In the genomic region with DNA sequence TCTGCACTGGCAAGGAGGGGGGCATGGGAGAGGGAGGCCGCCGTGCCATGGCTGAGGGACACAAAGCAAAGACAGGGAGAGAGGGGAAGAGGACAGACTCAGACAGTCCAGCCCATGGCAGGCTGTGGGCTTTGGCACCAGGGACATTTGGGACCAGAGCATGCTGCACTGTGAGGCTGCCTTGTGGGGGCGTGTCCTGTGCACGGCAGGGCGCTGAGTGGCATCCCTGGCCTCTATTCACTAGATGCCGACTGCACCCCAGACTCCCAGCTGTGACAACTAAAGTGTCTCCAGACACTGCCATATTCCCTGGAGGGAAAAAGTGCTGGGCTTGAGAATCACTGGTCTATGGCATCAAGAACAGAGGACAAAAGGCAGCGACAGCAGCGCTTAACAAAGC, we compare ENCODE assay signal across 21 cellular contexts. TPM values are rescaled to one million over a fixed set of nuclear protein-coding genes. Genes with fewer than 3 reads are reported as not detected.
DNase-seq lines count a peak whose midpoint lies in the region; ATAC-seq and TF ChIP-seq lines count a peak whose summit lies in the region.
"Had no signal": no experiment of that assay in that cellular context is flagged by ENCODE, and none has a peak within 500 bp of the region (broad histone marks: within the 10 kb centered on the region; RNA-seq: fewer than 3 reads in every experiment).

No MANE protein-coding gene starts in this region.

- peaks cover 39 to 98% (median 88%) of the 10 kb centered on the region in 10 experiments for H3K4me1 ChIP-seq in BLaER1 treated with 17β-estradiol and CSF1 and Interleukin-3, amounts not matched to agents 10 nM and 100 nM
- peaks cover 4% of the 10 kb centered on the region for H3K4me1 ChIP-seq in HEK293 (ENCODE audit: control insufficient read depth, insufficient read depth, low read length)
- H3K4me1 ChIP-seq in psoas muscle = no peaks in the 10 kb centered on the region

- peaks cover 40% of the 10 kb centered on the region for H3K4me1 Mint-ChIP-seq in WTC11

- POLR2A ChIA-PET in HEK293 (lab: Yijun Ruan, JAX) = no interaction called here
- POLR2A ChIA-PET in WTC11 (lab: Charles Lee) = no interaction called here

- H3K9ac ChIP-seq in BLaER1 treated with 17β-estradiol and CSF1 and Interleukin-3, amounts not matched to agents 10 nM and 100 nM = peak overlapping the region in 3 of 11 experiments; percentile 11 to 56 (median 42); a peak in 5 of 22 replicates
- H3K9ac ChIP-seq: KMS-11, SK-N-SH had no signal

- H3K36me3 Mint-ChIP-seq in WTC11 = peaks cover 7% of the 10 kb centered on the region

- no peaks in the 10 kb centered on the region for H3K9me3 Mint-ChIP-seq in WTC11
- H3K9me3 Mint-ChIP-seq: CD4-positive, alpha-beta T cell had no signal

- peak overlapping the region; percentile 62 for H3K27ac Mint-ChIP-seq in WTC11
- H3K27ac Mint-ChIP-seq: CD4-positive, alpha-beta T cell had no signal

- H3K4me3 ChIP-seq in BLaER1 treated with 17β-estradiol and CSF1 and Interleukin-3, amounts not matched to agents 10 nM and 100 nM = peak overlapping the region in 2 of 10 experiments; percentile 5 to 12; a peak in 2 of 20 replicates
- no peak overlapping the region for H3K4me3 ChIP-seq in HEK293 (ENCODE audit: low read depth, low read length)
- H3K4me3 ChIP-seq in psoas muscle = no peak overlapping the region
- H3K4me3 ChIP-seq: PC-9 had no signal

- in situ Hi-C loops in GM13976 (cut with MboI; ENCODE audit: low sequenced_read_pairs, unreplicated experiment) = no loop called here

- peaks cover 0 to 34% (median 5%) of the 10 kb centered on the region in 11 experiments; a peak in 5 of 22 replicates for H4K20me1 ChIP-seq in BLaER1 treated with 17β-estradiol and CSF1 and Interleukin-3, amounts not matched to agents 10 nM and 100 nM

- TF ChIP-seq CTCF in HEK293 (tag by site-specific recombination; IDR thresholded peaks at IDR 0.05) = no peak
- no peak for TF ChIP-seq CTCF in WTC11 (IDR thresholded peaks at IDR 0.05)
- TF ChIP-seq CTCF in omental fat pad (IDR thresholded peaks at IDR 0.05) = no peak
- TF ChIP-seq CTCF in GM13976 (IDR thresholded peaks at IDR 0.05; ENCODE audit: borderline replicate concordance, control extremely low read depth, extremely low read depth, insufficient read depth, missing control alignments) = no peak
- no peak for TF ChIP-seq CTCF in psoas muscle (IDR thresholded peaks at IDR 0.05)

- intact Hi-C loops in psoas muscle (cut with DNase I) = no loop called here

- 83 to 93% (median 84%) methylated on average over 8 of the region's 8 CpGs for WGBS in psoas muscle, 3 donors

- H3K27me3 ChIP-seq in BLaER1 treated with 17β-estradiol and CSF1 and Interleukin-3, amounts not matched to agents 10 nM and 100 nM = peaks cover 0 to 37% (median 0%) of the 10 kb centered on the region in 11 experiments; a peak in 7 of 22 replicates
- H3K27me3 ChIP-seq in psoas muscle (ENCODE audit: insufficient read depth in 3 of 3, low read length in 2 of 3) = no peaks in the 10 kb centered on the region

- H3K4me2 ChIP-seq in BLaER1 treated with 17β-estradiol and CSF1 and Interleukin-3, amounts not matched to agents 10 nM and 100 nM = peak overlapping the region in 10 of 11 experiments; percentile 18 to 95 (median 84); a peak in 19 of 22 replicates
- H3K4me2 ChIP-seq: KMS-11, PC-9, SK-N-SH had no signal

- no peak overlapping the region; the same call in 1 of the 2 replicates for H3K4me3 Mint-ChIP-seq in WTC11
- H3K4me3 Mint-ChIP-seq: CD4-positive, alpha-beta T cell had no signal

- no peaks in the 10 kb centered on the region for H3K27me3 Mint-ChIP-seq in WTC11 (ENCODE audit: low read depth)
- H3K27me3 Mint-ChIP-seq: CD4-positive, alpha-beta T cell had no signal

- H3K9me3 ChIP-seq in BLaER1 treated with 17β-estradiol and CSF1 and Interleukin-3, amounts not matched to agents 10 nM and 100 nM (replicated peaks in 1 of 11) = no peaks in the 10 kb centered on the region
- H3K9me3 ChIP-seq in HEK293 (ENCODE audit: control insufficient read depth, insufficient read depth, low read depth, low read length) = no peaks in the 10 kb centered on the region
- no peaks in the 10 kb centered on the region for H3K9me3 ChIP-seq in psoas muscle
- H3K9me3 ChIP-seq: SK-N-SH had no signal

- DNase-seq in WTC11 (ENCODE audit: low spot score) (peak; percentile 31), omental fat pad (ENCODE audit: low spot score) (no peak), GM13976 (ENCODE audit: low spot score) (no peak), SKM-1 (lab: John Stamatoyannopoulos, UW; ENCODE audit: unreplicated experiment) (no peak), psoas muscle (no peak)
- DNase-seq: AML-193; CD4-positive, alpha-beta T cell; DMS79; HCEC 1CT; NCI-H1105 treated with DMSO at 0.1 percent for 48 hours; NCI-H2029; NCI-H446; NCI-H774; PC-9; SK-N-SH had no signal

- H3K36me3 ChIP-seq in BLaER1 treated with 17β-estradiol and CSF1 and Interleukin-3, amounts not matched to agents 10 nM and 100 nM = peaks cover 0 to 13% (median 0%) of the 10 kb centered on the region in 11 experiments; a peak in 4 of 22 replicates
- H3K36me3 ChIP-seq in HEK293 (ENCODE audit: control insufficient read depth in 2 of 2, insufficient read depth in 1 of 2, low read length in 2 of 2) (peaks cover 0 to 5% of the 10 kb centered on the region in 2 experiments; a peak in 1 of 3 replicates), psoas muscle (ENCODE audit: insufficient read depth in 1 of 2, low read depth in 1 of 2) (peaks cover 0 to 20% of the 10 kb centered on the region in 2 donors)

- peak overlapping the region in 2 of 11 experiments; percentile 8 to 19; a peak in 1 of 22 replicates for H3K27ac ChIP-seq in BLaER1 treated with 17β-estradiol and CSF1 and Interleukin-3, amounts not matched to agents 10 nM and 100 nM
- H3K27ac ChIP-seq in HEK293 (ENCODE audit: extremely low read depth, low read depth, low read length) (no peak overlapping the region), psoas muscle (no peak overlapping the region)
- H3K27ac ChIP-seq: KMS-11, PC-9 had no signal

- ATAC-seq in WTC11 (peak; percentile 58), omental fat pad (ENCODE audit: low FRiP score) (peak; percentile 41), psoas muscle (no peak), GM19023 (IDR thresholded peaks at IDR 0.05; ENCODE audit: unreplicated experiment) (no peak)
- ATAC-seq: HepG2, Right ventricle myocardium inferior had no signal

- CTCF ChIA-PET in HEK293 (lab: Yijun Ruan, JAX) = interaction anchor here (1.0 kb wide), 1 partner anchor 11 kb away, joined by 3 read pairs; no protein-coding TSS in a partner anchor
- CTCF ChIA-PET in WTC11 (lab: Charles Lee) = interaction anchor here (1.4 kb wide), 1 partner anchor 220 kb away, joined by 4 read pairs; no protein-coding TSS in a partner anchor

TF ChIP-seq in HEK293, 187 proteins besides CTCF, POLR2A, EP300 and RAD21:
- TF ChIP-seq ZIC2 (tag by site-specific recombination; IDR thresholded peaks at IDR 0.05) = peak; percentile 64
- no peak for TF ChIP-seq ZNF843 (tag by site-specific recombination; IDR thresholded peaks at IDR 0.05)

TF ChIP-seq in WTC11, 78 proteins besides CTCF, POLR2A, EP300 and RAD21:
- TF ChIP-seq, protein P1, sequence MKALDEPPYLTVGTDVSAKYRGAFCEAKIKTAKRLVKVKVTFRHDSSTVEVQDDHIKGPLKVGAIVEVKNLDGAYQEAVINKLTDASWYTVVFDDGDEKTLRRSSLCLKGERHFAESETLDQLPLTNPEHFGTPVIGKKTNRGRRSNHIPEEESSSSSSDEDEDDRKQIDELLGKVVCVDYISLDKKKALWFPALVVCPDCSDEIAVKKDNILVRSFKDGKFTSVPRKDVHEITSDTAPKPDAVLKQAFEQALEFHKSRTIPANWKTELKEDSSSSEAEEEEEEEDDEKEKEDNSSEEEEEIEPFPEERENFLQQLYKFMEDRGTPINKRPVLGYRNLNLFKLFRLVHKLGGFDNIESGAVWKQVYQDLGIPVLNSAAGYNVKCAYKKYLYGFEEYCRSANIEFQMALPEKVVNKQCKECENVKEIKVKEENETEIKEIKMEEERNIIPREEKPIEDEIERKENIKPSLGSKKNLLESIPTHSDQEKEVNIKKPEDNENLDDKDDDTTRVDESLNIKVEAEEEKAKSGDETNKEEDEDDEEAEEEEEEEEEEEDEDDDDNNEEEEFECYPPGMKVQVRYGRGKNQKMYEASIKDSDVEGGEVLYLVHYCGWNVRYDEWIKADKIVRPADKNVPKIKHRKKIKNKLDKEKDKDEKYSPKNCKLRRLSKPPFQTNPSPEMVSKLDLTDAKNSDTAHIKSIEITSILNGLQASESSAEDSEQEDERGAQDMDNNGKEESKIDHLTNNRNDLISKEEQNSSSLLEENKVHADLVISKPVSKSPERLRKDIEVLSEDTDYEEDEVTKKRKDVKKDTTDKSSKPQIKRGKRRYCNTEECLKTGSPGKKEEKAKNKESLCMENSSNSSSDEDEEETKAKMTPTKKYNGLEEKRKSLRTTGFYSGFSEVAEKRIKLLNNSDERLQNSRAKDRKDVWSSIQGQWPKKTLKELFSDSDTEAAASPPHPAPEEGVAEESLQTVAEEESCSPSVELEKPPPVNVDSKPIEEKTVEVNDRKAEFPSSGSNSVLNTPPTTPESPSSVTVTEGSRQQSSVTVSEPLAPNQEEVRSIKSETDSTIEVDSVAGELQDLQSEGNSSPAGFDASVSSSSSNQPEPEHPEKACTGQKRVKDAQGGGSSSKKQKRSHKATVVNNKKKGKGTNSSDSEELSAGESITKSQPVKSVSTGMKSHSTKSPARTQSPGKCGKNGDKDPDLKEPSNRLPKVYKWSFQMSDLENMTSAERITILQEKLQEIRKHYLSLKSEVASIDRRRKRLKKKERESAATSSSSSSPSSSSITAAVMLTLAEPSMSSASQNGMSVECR (CRISPR knock-in tag; IDR thresholded peaks at IDR 0.05; ENCODE audit: borderline replicate concordance) = no peak
- TF ChIP-seq ZNF423 (CRISPR knock-in tag; IDR thresholded peaks at IDR 0.05) = 0 out of 2 replicates have a peak, but pooled peaks have one; percentile 32

RNA-seq across cellular contexts. Expression of a gene that starts 18.5 kb away (rescaled TPM):
- 10.3 to 12.9 TPM (median 12.2 TPM) in 3 replicates for total RNA-seq in WTC11 (2021)
- 10 to 100 TPM in 2 of 4 donors, 1 to 10 TPM in 2; 5.3 to 20.8 (median 13.6) TPM for total RNA-seq in omental fat pad
- 1 to 10 TPM; 3.2 to 6.4 (median 4.4) TPM for total RNA-seq in psoas muscle
- 1 to 10 TPM; 2.2 to 3.7 (median 2.9) TPM for polyA plus RNA-seq in psoas muscle

RNA-seq across cellular contexts. Expression of a gene that starts 56.1 kb away (rescaled TPM):
- total RNA-seq in WTC11 (2021) (11.2 to 14.9 TPM (median 14.1 TPM) in 3 replicates), omental fat pad (100 to 1,000 TPM in 2 of 4 donors, 10 to 100 TPM in 2; 57.7 to 264 (median 96.4) TPM), psoas muscle (1 to 10 TPM; 3.2 to 6.6 (median 4.0) TPM)
- 1 to 10 TPM; 1.6 to 2.9 (median 1.9) TPM for polyA plus RNA-seq in psoas muscle

Comparison
In these comparisons a context has a peak if more than half of its experiments do, and no peak if none do; other contexts are left out.
1. ATAC-seq: peak in WTC11 (single experiment) and omental fat pad (single experiment); none in psoas muscle (0 of 4) and GM19023 (single experiment).